In genomic region chr13:36997716-36998427, GRCh38 we compare ENCODE assay signal across 9 cellular contexts. TPM values are rescaled to one million over a fixed set of nuclear protein-coding genes. Genes with fewer than 3 reads are reported as not detected.
DNase-seq lines count a peak whose midpoint lies in the region; ATAC-seq, FAIRE-seq and TF ChIP-seq lines count a peak whose summit lies in the region.
"Had no signal": no experiment of that assay in that cellular context is flagged by ENCODE, and none has a peak within 500 bp of the region (broad histone marks: within the 10 kb centered on the region; RNA-seq: fewer than 3 reads in every experiment).

No MANE protein-coding gene starts in this region.

- TF ChIP-seq POLR2A in H54 (IDR thresholded peaks at IDR 0.05; ENCODE audit: low read depth, low read length), result no peak

- H3K27me3 ChIP-seq in Caco-2 (replicated peaks; ENCODE audit: control insufficient read depth, insufficient read depth, low read length) (no peaks in the 10 kb centered on the region), NT2/D1 (ENCODE audit: insufficient read depth, insufficient read length) (no peaks in the 10 kb centered on the region), neuronal stem cell (ENCODE audit: control insufficient read depth in 3 of 3, insufficient read depth in 3 of 3, low read depth in 1 of 3, low read length in 3 of 3) (no peaks in the 10 kb centered on the region)

- H3K4me1 Mint-ChIP-seq in Caco-2 (ENCODE audit: low read depth, unreplicated experiment) (peaks cover 11% of the 10 kb centered on the region), endothelial cell (ENCODE audit: unreplicated experiment) (peaks cover 20% of the 10 kb centered on the region)

- H2BK5ac ChIP-seq in neuronal stem cell (ENCODE audit: low read length), result no peak overlapping the region

- peaks cover 3% of the 10 kb centered on the region for H3K36me3 ChIP-seq in Caco-2 (ENCODE audit: control insufficient read depth, insufficient read depth, low read length)
- peaks cover 29% of the 10 kb centered on the region for H3K36me3 ChIP-seq in NT2/D1 (ENCODE audit: insufficient read depth, insufficient read length, low read length)
- peaks cover 10 to 49% of the 10 kb centered on the region in 2 donors for H3K36me3 ChIP-seq in neuronal stem cell (replicated peaks in 1 of 2; ENCODE audit: control insufficient read depth in 2 of 2, insufficient read depth in 2 of 2, low read length in 2 of 2)

- H3K4me1 ChIP-seq in Caco-2 (peaks cover 7% of the 10 kb centered on the region; the same call in 1 of the 2 replicates), NT2/D1 (ENCODE audit: insufficient read depth, insufficient read length) (no peaks in the 10 kb centered on the region), neuronal stem cell (ENCODE audit: control insufficient read depth in 2 of 2, insufficient read depth in 1 of 2, low read depth in 1 of 2, low read length in 2 of 2) (peaks cover 4% of the 10 kb centered on the region in 2 donors)

- WGBS in neuronal stem cell (ENCODE audit: extremely low coverage in 2 of 2, insufficient read length in 2 of 2, insufficient replicate concordance in 1 of 2), 2 donors, result no CpG with 5 or more reads among the region's 6 CpGs

- peak overlapping the region; percentile 90 for H3K9ac ChIP-seq in NT2/D1 (ENCODE audit: insufficient read length, low read depth)
- H3K9ac ChIP-seq in neuronal stem cell (ENCODE audit: low read depth, low read length, poor library complexity), result no peak overlapping the region

- peak overlapping the region; percentile 76 for H3K4me3 ChIP-seq in Caco-2 (ENCODE audit: low read depth, low read length)
- H3K4me3 ChIP-seq in NT2/D1 (ENCODE audit: insufficient read length, low read depth), result peak overlapping the region; percentile 86
- peak overlapping the region in 1 of 2 donors; percentile 93 for H3K4me3 ChIP-seq in neuronal stem cell (ENCODE audit: low read length in 2 of 2)

- no peak overlapping the region for H2BK12ac ChIP-seq in neuronal stem cell (ENCODE audit: low read length)

- no peak for FAIRE-seq in H54 (lab: Jason Lieb, UNC)

- no peak overlapping the region for H2AFZ ChIP-seq in neuronal stem cell (ENCODE audit: low read length)

- TF ChIP-seq CTCF in Caco-2 (IDR thresholded peaks at IDR 0.05; ENCODE audit: insufficient read depth in 1 of 2, low read depth in 1 of 2, low read length in 1 of 2, severe bottlenecking in 1 of 2, unreplicated experiment in 1 of 2) (no peak), endothelial cell (IDR thresholded peaks at IDR 0.05; ENCODE audit: unreplicated experiment) (no peak)

- intact Hi-C loops in Caco-2 (cut with micrococcal nuclease; ENCODE audit: unreplicated experiment), result no loop called here

- DNase-seq in Caco-2, result no peak
- no peak for DNase-seq in NT2/D1 (ENCODE audit: low read depth, low spot score)
- DNase-seq in endothelial cell (ENCODE audit: low spot score), result no peak
- DNase-seq in neuronal stem cell (ENCODE audit: low spot score), result no peak
- no peak for DNase-seq in NCI-H446 (lab: John Stamatoyannopoulos, UW)
- no peak for DNase-seq in H54 (ENCODE audit: insufficient read length, low spot score)
- DNase-seq: SHP77 treated with DMSO at 0.1 percent for 48 hours had no signal

- H3K36me3 Mint-ChIP-seq in Caco-2 (ENCODE audit: insufficient read depth, unreplicated experiment) (peaks cover 70% of the 10 kb centered on the region), endothelial cell (ENCODE audit: low read depth, unreplicated experiment) (peaks cover 22% of the 10 kb centered on the region)

- H3K4ac ChIP-seq in neuronal stem cell (ENCODE audit: low read length), result no peak overlapping the region

- H2AK5ac ChIP-seq in neuronal stem cell (ENCODE audit: low read depth, low read length), result no peak overlapping the region

- POLR2A ChIA-PET in Caco-2 (lab: Charles Lee), result no interaction called here

- H3K27ac Mint-ChIP-seq in Caco-2 (ENCODE audit: unreplicated experiment) (peak overlapping the region; percentile 98), endothelial cell (ENCODE audit: unreplicated experiment) (no peak overlapping the region)

- no peak overlapping the region for H3K14ac ChIP-seq in neuronal stem cell (ENCODE audit: low read length)

- TSS peak; percentile 17 for BruUV-seq in Caco-2 (replicated peaks; lab: Mats Ljungman, UMichigan)

- H3K18ac ChIP-seq in neuronal stem cell (ENCODE audit: low read length), result no peak overlapping the region

- peaks cover 1% of the 10 kb centered on the region for H3K79me1 ChIP-seq in neuronal stem cell (ENCODE audit: low read depth, low read length)

- no peak overlapping the region for H3K23ac ChIP-seq in neuronal stem cell (ENCODE audit: low read depth, low read length, poor library complexity)

- H3K9me3 Mint-ChIP-seq in Caco-2 (ENCODE audit: unreplicated experiment) (no peaks in the 10 kb centered on the region), endothelial cell (ENCODE audit: unreplicated experiment) (no peaks in the 10 kb centered on the region)

- H2BK15ac ChIP-seq in neuronal stem cell (ENCODE audit: low read length), result no peak overlapping the region

- peak overlapping the region; percentile 52 for H3K4me2 ChIP-seq in neuronal stem cell (ENCODE audit: insufficient read depth, low read length, poor library complexity, severe bottlenecking)

- CTCF ChIA-PET in Caco-2 (lab: Charles Lee), result interaction anchor here (0.9 kb wide), 1 partner anchor 17 kb away, joined by 3 read pairs; no protein-coding TSS in a partner anchor

- H2BK120ac ChIP-seq in neuronal stem cell (ENCODE audit: low read depth, low read length), result no peak overlapping the region

- peak overlapping the region; percentile 90 for H3K4me3 Mint-ChIP-seq in Caco-2 (ENCODE audit: unreplicated experiment)
- H3K4me3 Mint-ChIP-seq in endothelial cell (ENCODE audit: unreplicated experiment), result peak overlapping the region; percentile 98

- H3K27me3 Mint-ChIP-seq in Caco-2 (ENCODE audit: insufficient read depth, unreplicated experiment), result no peaks in the 10 kb centered on the region
- peaks cover 5% of the 10 kb centered on the region for H3K27me3 Mint-ChIP-seq in endothelial cell (ENCODE audit: unreplicated experiment)

- H3K9me3 ChIP-seq in Caco-2 (no peaks in the 10 kb centered on the region), NT2/D1 (ENCODE audit: insufficient read depth, low read length) (no peaks in the 10 kb centered on the region), neuronal stem cell (replicated peaks in 1 of 2; ENCODE audit: control insufficient read depth in 2 of 2, insufficient read depth in 1 of 2, low read depth in 1 of 2, low read length in 2 of 2) (no peaks in the 10 kb centered on the region)

- ATAC-seq in HG02938 (IDR thresholded peaks at IDR 0.05; ENCODE audit: unreplicated experiment) (no peak), HG03045 (IDR thresholded peaks at IDR 0.05; ENCODE audit: unreplicated experiment) (no peak)

- no peak overlapping the region for H4K91ac ChIP-seq in neuronal stem cell (ENCODE audit: low read depth, low read length, poor library complexity)

- H4K8ac ChIP-seq in neuronal stem cell (ENCODE audit: low read depth, low read length), result no peak overlapping the region

- no peak overlapping the region for H3K27ac ChIP-seq in neuronal stem cell (replicated peaks; ENCODE audit: low read length)

RNA-seq across cellular contexts. Expression of gene ALG5, which starts 1.3 kb away (rescaled TPM):
- 62.0 and 66.8 TPM in 2 replicates for total RNA-seq in Caco-2 (2022)
- 22.0 TPM for total RNA-seq in endothelial cell (ENCODE audit: unreplicated experiment)
- polyA plus RNA-seq in neuronal stem cell (2013, experiment 1 of 2), result 19.5 TPM
- polyA plus RNA-seq in neuronal stem cell (2013, experiment 2 of 2), result 21.0 TPM

RNA-seq across cellular contexts. Expression of gene EXOSC8, which starts 2.7 kb away (rescaled TPM):
- total RNA-seq in Caco-2 (2022) (120 and 122 TPM in 2 replicates), endothelial cell (ENCODE audit: unreplicated experiment) (38.1 TPM)
- 109 TPM for polyA plus RNA-seq in neuronal stem cell (2013, experiment 1 of 2)
- polyA plus RNA-seq in neuronal stem cell (2013, experiment 2 of 2), result 117 TPM
